Comparison of ENCODE assay signal across 11 cellular contexts in genomic region chr9:127445851-127446719, GRCh38. TPM values are rescaled to one million over a fixed set of nuclear protein-coding genes. Genes with fewer than 3 reads are reported as not detected.
A peak's percentile ranks its signal among the peaks of the same experiment; 100 is the strongest.
DNase-seq lines count a peak whose midpoint lies in the region; ATAC-seq and TF ChIP-seq lines count a peak whose summit lies in the region.
"Had no signal": no experiment of that assay in that cellular context is flagged by ENCODE, and none has a peak within 500 bp of the region (broad histone marks: within the 10 kb centered on the region; RNA-seq: fewer than 3 reads in every experiment).

No MANE protein-coding gene starts in this region.

- H3K9me3 Mint-ChIP-seq in activated CD4-positive, alpha-beta T cell treated with anti-CD3 and anti-CD28 coated beads for 36 hours (ENCODE audit: low read depth) = peaks cover 12% of the 10 kb centered on the region
- H3K9me3 Mint-ChIP-seq in activated CD4-positive, alpha-beta T cell treated with anti-CD3 and anti-CD28 coated beads, Interleukin-2, amount 10 ng/mL, durations not matched to agents 7 days and 5 days = peaks cover 20% of the 10 kb centered on the region
- no peaks in the 10 kb centered on the region for H3K9me3 Mint-ChIP-seq in IgD-negative memory B cell
- H3K9me3 Mint-ChIP-seq in activated T-helper 17 cell treated with anti-CD3 and anti-CD28 coated beads, Interleukin-2, amount 50 U/mL, for 72 hours = no peaks in the 10 kb centered on the region
- no peaks in the 10 kb centered on the region for H3K9me3 Mint-ChIP-seq in osteocyte (ENCODE audit: unreplicated experiment)

- peak overlapping the region; percentile 98 for H3K27ac Mint-ChIP-seq in activated CD4-positive, alpha-beta T cell treated with anti-CD3 and anti-CD28 coated beads for 36 hours
- no peak overlapping the region for H3K27ac Mint-ChIP-seq in activated CD4-positive, alpha-beta T cell treated with anti-CD3 and anti-CD28 coated beads, Interleukin-2, amount 10 ng/mL, durations not matched to agents 7 days and 5 days
- H3K27ac Mint-ChIP-seq in IgD-negative memory B cell = peak overlapping the region in 2 of 3 donors; percentile 18 to 59
- peak overlapping the region; percentile 79 for H3K27ac Mint-ChIP-seq in activated T-helper 17 cell treated with anti-CD3 and anti-CD28 coated beads, Interleukin-2, amount 50 U/mL, for 72 hours
- peak overlapping the region; percentile 34 for H3K27ac Mint-ChIP-seq in osteocyte (ENCODE audit: unreplicated experiment)

- H3K27me3 Mint-ChIP-seq in activated CD4-positive, alpha-beta T cell treated with anti-CD3 and anti-CD28 coated beads for 36 hours = no peaks in the 10 kb centered on the region
- no peaks in the 10 kb centered on the region for H3K27me3 Mint-ChIP-seq in activated CD4-positive, alpha-beta T cell treated with anti-CD3 and anti-CD28 coated beads, Interleukin-2, amount 10 ng/mL, durations not matched to agents 7 days and 5 days
- H3K27me3 Mint-ChIP-seq in IgD-negative memory B cell = no peaks in the 10 kb centered on the region
- H3K27me3 Mint-ChIP-seq in activated T-helper 17 cell treated with anti-CD3 and anti-CD28 coated beads, Interleukin-2, amount 50 U/mL, for 72 hours = no peaks in the 10 kb centered on the region
- H3K27me3 Mint-ChIP-seq in osteocyte (ENCODE audit: unreplicated experiment) = no peaks in the 10 kb centered on the region

- no peak for ATAC-seq in activated CD4-positive, alpha-beta T cell treated with anti-CD3 and anti-CD28 coated beads for 36 hours
- ATAC-seq in activated T-helper 17 cell treated with anti-CD3 and anti-CD28 coated beads, Interleukin-2, amount 50 U/mL, for 72 hours (replicated peaks) = no peak

- peaks cover 93% of the 10 kb centered on the region for H3K36me3 Mint-ChIP-seq in activated CD4-positive, alpha-beta T cell treated with anti-CD3 and anti-CD28 coated beads for 36 hours (ENCODE audit: low read depth)
- H3K36me3 Mint-ChIP-seq in activated CD4-positive, alpha-beta T cell treated with anti-CD3 and anti-CD28 coated beads, Interleukin-2, amount 10 ng/mL, durations not matched to agents 7 days and 5 days (ENCODE audit: low read depth) = peaks cover 90% of the 10 kb centered on the region
- H3K36me3 Mint-ChIP-seq in IgD-negative memory B cell (peaks cover 8% of the 10 kb centered on the region), osteocyte (ENCODE audit: unreplicated experiment) (peaks cover 60% of the 10 kb centered on the region)
- peaks cover 100% of the 10 kb centered on the region for H3K36me3 Mint-ChIP-seq in activated T-helper 17 cell treated with anti-CD3 and anti-CD28 coated beads, Interleukin-2, amount 50 U/mL, for 72 hours (ENCODE audit: low read depth)

- H3K4me1 Mint-ChIP-seq in activated CD4-positive, alpha-beta T cell treated with anti-CD3 and anti-CD28 coated beads for 36 hours = peaks cover 31% of the 10 kb centered on the region
- peaks cover 31% of the 10 kb centered on the region for H3K4me1 Mint-ChIP-seq in activated CD4-positive, alpha-beta T cell treated with anti-CD3 and anti-CD28 coated beads, Interleukin-2, amount 10 ng/mL, durations not matched to agents 7 days and 5 days
- H3K4me1 Mint-ChIP-seq in IgD-negative memory B cell = peaks cover 14 to 20% (median 20%) of the 10 kb centered on the region in 3 donors
- H3K4me1 Mint-ChIP-seq in activated T-helper 17 cell treated with anti-CD3 and anti-CD28 coated beads, Interleukin-2, amount 50 U/mL, for 72 hours = peaks cover 18% of the 10 kb centered on the region
- H3K4me1 Mint-ChIP-seq in osteocyte (ENCODE audit: unreplicated experiment) = peaks cover 31% of the 10 kb centered on the region

- TF ChIP-seq CTCF in osteocyte (IDR thresholded peaks at IDR 0.05) = no peak

- POLR2A ChIA-PET in activated CD4-positive, alpha-beta T cell treated with anti-CD3 and anti-CD28 coated beads for 36 hours (lab: Charles Lee) = no interaction called here
- POLR2A ChIA-PET in activated CD4-positive, alpha-beta T cell treated with anti-CD3 and anti-CD28 coated beads, Interleukin-2, amount 10 ng/mL, durations not matched to agents 7 days and 5 days (lab: Charles Lee) = no interaction called here

- CTCF ChIA-PET in activated CD4-positive, alpha-beta T cell treated with anti-CD3 and anti-CD28 coated beads for 36 hours (lab: Charles Lee) = no interaction called here
- CTCF ChIA-PET in activated CD4-positive, alpha-beta T cell treated with anti-CD3 and anti-CD28 coated beads, Interleukin-2, amount 10 ng/mL, durations not matched to agents 7 days and 5 days (lab: Charles Lee) = interaction anchor here (1.6 kb wide), 1 partner anchor 48 kb away, joined by 3 read pairs; no protein-coding TSS in a partner anchor

- intact Hi-C loops in activated CD4-positive, alpha-beta T cell treated with anti-CD3 and anti-CD28 coated beads for 36 hours (cut with DNase I, micrococcal nuclease) = no loop called here

- DNase-seq in activated CD4-positive, alpha-beta T cell treated with anti-CD3 and anti-CD28 coated beads for 36 hours = no peak
- DNase-seq in activated CD4-positive, alpha-beta T cell treated with anti-CD3 and anti-CD28 coated beads, Interleukin-2, amount 10 ng/mL, durations not matched to agents 7 days and 5 days = no peak
- DNase-seq in osteocyte (ENCODE audit: extremely low spot score, unreplicated experiment) (no peak), NCI-H510A treated with DMSO at 0.1 percent for 48 hours (lab: John Stamatoyannopoulos, UW) (no peak), hypothalamus (lab: John Stamatoyannopoulos, UW) (no peak)
- no peak for DNase-seq in activated effector memory CD4-positive, alpha-beta T cell treated with anti-CD3 and anti-CD28 coated beads, Interleukin-2, amount 50 U/mL, for 16 hours
- DNase-seq: activated CD4-positive, alpha-beta T cell treated with anti-CD3 and anti-CD28 coated beads for 4 hours; dermis blood vessel endothelial cell; NCI-H2107 had no signal

- H3K4me3 Mint-ChIP-seq in activated CD4-positive, alpha-beta T cell treated with anti-CD3 and anti-CD28 coated beads for 36 hours = no peak overlapping the region
- no peak overlapping the region for H3K4me3 Mint-ChIP-seq in activated CD4-positive, alpha-beta T cell treated with anti-CD3 and anti-CD28 coated beads, Interleukin-2, amount 10 ng/mL, durations not matched to agents 7 days and 5 days
- H3K4me3 Mint-ChIP-seq in IgD-negative memory B cell (peak overlapping the region in 1 of 4 donors; percentile 9), osteocyte (ENCODE audit: unreplicated experiment) (no peak overlapping the region)
- peak overlapping the region; percentile 47 for H3K4me3 Mint-ChIP-seq in activated T-helper 17 cell treated with anti-CD3 and anti-CD28 coated beads, Interleukin-2, amount 50 U/mL, for 72 hours

RNA-seq across cellular contexts. Expression of gene RPL12, which starts 5.1 kb away (rescaled TPM):
- 1,000 to 10,000 TPM; 2,222 to 2,735 TPM for total RNA-seq in activated CD4-positive, alpha-beta T cell treated with anti-CD3 and anti-CD28 coated beads for 36 hours
- 1,000 to 10,000 TPM; 1,186 to 1,386 TPM for total RNA-seq in activated CD4-positive, alpha-beta T cell treated with anti-CD3 and anti-CD28 coated beads, Interleukin-2, amount 10 ng/mL, durations not matched to agents 7 days and 5 days
- 2,090 TPM for polyA plus RNA-seq in IgD-negative memory B cell
- 1,000 to 10,000 TPM; 1,178 to 1,829 TPM for total RNA-seq in activated T-helper 17 cell treated with anti-CD3 and anti-CD28 coated beads, Interleukin-2, amount 50 U/mL, for 72 hours
- 1,078 and 1,108 TPM in 2 replicates for total RNA-seq in osteocyte

RNA-seq across cellular contexts. Expression of gene LRSAM1, which starts 5.2 kb away (rescaled TPM):
- total RNA-seq in activated CD4-positive, alpha-beta T cell treated with anti-CD3 and anti-CD28 coated beads for 36 hours = 10 to 100 TPM; 20.0 to 20.4 TPM
- total RNA-seq in activated CD4-positive, alpha-beta T cell treated with anti-CD3 and anti-CD28 coated beads, Interleukin-2, amount 10 ng/mL, durations not matched to agents 7 days and 5 days = 10 to 100 TPM; 13.3 to 13.6 TPM
- 15.7 TPM for polyA plus RNA-seq in IgD-negative memory B cell
- 10 to 100 TPM; 22.0 to 33.5 TPM for total RNA-seq in activated T-helper 17 cell treated with anti-CD3 and anti-CD28 coated beads, Interleukin-2, amount 50 U/mL, for 72 hours
- 23.5 and 26.0 TPM in 2 replicates for total RNA-seq in osteocyte

RNA-seq across cellular contexts. Expression of gene ZNF79, which starts 21.9 kb away (rescaled TPM):
- 1 to 10 TPM; 6.9 to 7.6 TPM for total RNA-seq in activated CD4-positive, alpha-beta T cell treated with anti-CD3 and anti-CD28 coated beads for 36 hours
- 10 to 100 TPM; 13.1 to 13.2 TPM for total RNA-seq in activated CD4-positive, alpha-beta T cell treated with anti-CD3 and anti-CD28 coated beads, Interleukin-2, amount 10 ng/mL, durations not matched to agents 7 days and 5 days
- polyA plus RNA-seq in IgD-negative memory B cell = 8.7 TPM
- 10 to 100 TPM; 10.1 to 11.3 TPM for total RNA-seq in activated T-helper 17 cell treated with anti-CD3 and anti-CD28 coated beads, Interleukin-2, amount 50 U/mL, for 72 hours
- 9.0 and 11.5 TPM in 2 replicates for total RNA-seq in osteocyte

RNA-seq across cellular contexts. Expression of gene SLC2A8, which starts 49.1 kb away (rescaled TPM):
- 1 to 10 TPM; 1.3 to 1.7 TPM for total RNA-seq in activated CD4-positive, alpha-beta T cell treated with anti-CD3 and anti-CD28 coated beads for 36 hours
- 1 to 10 TPM; 4.3 to 4.6 TPM for total RNA-seq in activated CD4-positive, alpha-beta T cell treated with anti-CD3 and anti-CD28 coated beads, Interleukin-2, amount 10 ng/mL, durations not matched to agents 7 days and 5 days
- polyA plus RNA-seq in IgD-negative memory B cell = 7.8 TPM
- 1 to 10 TPM; 3.0 TPM for total RNA-seq in activated T-helper 17 cell treated with anti-CD3 and anti-CD28 coated beads, Interleukin-2, amount 50 U/mL, for 72 hours
- 18.2 and 18.7 TPM in 2 replicates for total RNA-seq in osteocyte
